ENCODE assay signal across 11 cellular contexts in the genomic region with DNA sequence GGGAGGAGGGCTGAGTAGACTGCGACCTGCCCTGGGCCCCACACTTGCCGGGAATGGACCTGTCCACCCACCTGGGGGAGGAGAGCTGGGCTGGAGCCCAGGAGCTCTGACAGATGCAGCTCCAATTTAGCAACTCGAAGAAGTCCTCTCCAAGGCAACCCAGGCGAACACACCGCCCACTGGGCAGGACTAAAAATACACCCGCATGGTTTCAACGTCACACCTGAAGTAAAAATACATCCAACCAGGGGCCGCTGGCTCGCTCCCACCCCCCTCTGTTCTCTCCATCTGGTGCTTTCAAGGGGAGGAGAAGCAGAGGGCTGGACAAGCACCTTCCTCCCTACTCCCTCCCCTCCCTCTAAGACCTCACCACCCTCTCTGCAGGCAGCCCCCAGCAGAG.
DNase-seq lines count a peak whose midpoint lies in the region; ATAC-seq and TF ChIP-seq lines count a peak whose summit lies in the region.
"Had no signal": no experiment of that assay in that cellular context is flagged by ENCODE, and none has a peak within 500 bp of the region (broad histone marks: within the 10 kb centered on the region; RNA-seq: fewer than 3 reads in every experiment).

No MANE protein-coding gene starts in this region.

- TF ChIP-seq CTCF in ascending aorta (IDR thresholded peaks at IDR 0.05): no peak

- DNase-seq in ascending aorta (ENCODE audit: low spot score in 2 of 2): peak; percentile 84 to 93
- peak; percentile 87 for DNase-seq in left ventricle myocardium superior
- peak; percentile 52 for DNase-seq in renal cortical epithelial cell (ENCODE audit: low read depth)
- no peak for DNase-seq in NOMO-1 treated with DMSO at 0.1 percent for 48 hours (lab: John Stamatoyannopoulos, UW; ENCODE audit: unreplicated experiment)
- no peak for DNase-seq in mucosa of gallbladder (ENCODE audit: low spot score)
- no peak for DNase-seq in GOT3 (lab: John Stamatoyannopoulos, UW)
- no peak for DNase-seq in activated CD8-positive, alpha-beta memory T cell treated with anti-CD3 and anti-CD28 coated beads for 24 hours
- DNase-seq: activated CD8-positive, alpha-beta memory T cell treated with anti-CD3 and anti-CD28 coated beads, Interleukin-2, amount 10 ng/mL, durations not matched to agents 7 days and 5 days; CD4-positive, CD25-positive, alpha-beta regulatory T cell; SHP77 had no signal

- H3K9me3 ChIP-seq in ascending aorta: no peaks in the 10 kb centered on the region

- peak overlapping the region in 1 of 2 donors; percentile 30 for H3K4me3 ChIP-seq in ascending aorta

- H3K27me3 ChIP-seq in ascending aorta: no peaks in the 10 kb centered on the region

- H3K27ac ChIP-seq in ascending aorta: peak overlapping the region; percentile 62 to 68

- no peaks in the 10 kb centered on the region for H3K36me3 ChIP-seq in ascending aorta

- intact Hi-C loops in ascending aorta (cut with DNase I): loop anchor here (5.0 kb wide), 1 partner anchor 736 kb away; no protein-coding TSS in a partner anchor
- intact Hi-C loops in left ventricle myocardium superior (cut with micrococcal nuclease): no loop called here

- peak; percentile 37 for ATAC-seq in HG02973 (IDR thresholded peaks at IDR 0.05; ENCODE audit: unreplicated experiment)
- ATAC-seq in left ventricle myocardium superior: peak; percentile 96
- ATAC-seq: activated CD8-positive, alpha-beta memory T cell treated with anti-CD3 and anti-CD28 coated beads, Interleukin-2, amount 10 ng/mL, durations not matched to agents 7 days and 5 days had no signal

- peaks cover 4 to 32% of the 10 kb centered on the region in 2 donors for H3K4me1 ChIP-seq in ascending aorta

Comparison
In these comparisons a context has a peak if more than half of its experiments do, and no peak if none do; other contexts are left out.
1. DNase-seq: peak in ascending aorta (2 of 2), left ventricle myocardium superior (single experiment) and renal cortical epithelial cell (single experiment); none in NOMO-1 treated with DMSO at 0.1 percent for 48 hours (single experiment), mucosa of gallbladder (single experiment), GOT3 (single experiment) and activated CD8-positive, alpha-beta memory T cell treated with anti-CD3 and anti-CD28 coated beads for 24 hours (single experiment).